ENCODE assay signal across 8 cellular contexts in genomic region chrX:78124304-78124703, GRCh38. TPM values are rescaled to one million over a fixed set of nuclear protein-coding genes. Genes with fewer than 3 reads are reported as not detected.
DNase-seq lines count a peak whose midpoint lies in the region; ATAC-seq, FAIRE-seq and TF ChIP-seq lines count a peak whose summit lies in the region.

No MANE protein-coding gene starts in this region.

- H3K9me3 Mint-ChIP-seq in activated CD4-positive, alpha-beta memory T cell treated with anti-CD3 and anti-CD28 coated beads for 36 hours, result no peaks in the 10 kb centered on the region
- H3K9me3 Mint-ChIP-seq in activated CD4-positive, alpha-beta memory T cell treated with anti-CD3 and anti-CD28 coated beads, Interleukin-2, amount 10 ng/mL, durations not matched to agents 7 days and 5 days, result no peaks in the 10 kb centered on the region

- H3K27me3 Mint-ChIP-seq in activated CD4-positive, alpha-beta memory T cell treated with anti-CD3 and anti-CD28 coated beads for 36 hours, result no peaks in the 10 kb centered on the region
- H3K27me3 Mint-ChIP-seq in activated CD4-positive, alpha-beta memory T cell treated with anti-CD3 and anti-CD28 coated beads, Interleukin-2, amount 10 ng/mL, durations not matched to agents 7 days and 5 days, result no peaks in the 10 kb centered on the region

- H4K20me1 ChIP-seq in GM12878 (ENCODE audit: control insufficient read depth, insufficient read depth) (peaks cover 4% of the 10 kb centered on the region; the same call in 1 of the 2 replicates), osteoblast (ENCODE audit: insufficient read depth, low read length) (peaks cover 22% of the 10 kb centered on the region)

- H3K9ac ChIP-seq in GM12878 (ENCODE audit: control insufficient read depth, insufficient read depth, low read length), result no peak overlapping the region

- H3K27ac ChIP-seq in GM12878 (ENCODE audit: control insufficient read depth, insufficient read depth) (no peak overlapping the region), osteoblast (ENCODE audit: low read depth, low read length) (no peak overlapping the region)

- ATAC-seq in GM12878 (peak; percentile 70), mucosa of descending colon (no peak)

- TF ChIP-seq RAD21 in GM12878 (IDR thresholded peaks at IDR 0.05; ENCODE audit: insufficient read depth, low read depth, low read length), result peak; percentile 41; the same call in 1 of the 2 replicates

- POLR2A ChIA-PET in activated CD4-positive, alpha-beta memory T cell treated with anti-CD3 and anti-CD28 coated beads for 36 hours (lab: Charles Lee), result interaction anchor here (1.6 kb wide), 1 partner anchor 20 kb away, joined by 6 read pairs; the partner anchor contains the start of gene PGK1
- POLR2A ChIA-PET in activated CD4-positive, alpha-beta memory T cell treated with anti-CD3 and anti-CD28 coated beads, Interleukin-2, amount 10 ng/mL, durations not matched to agents 7 days and 5 days (lab: Charles Lee), result no interaction called here
- POLR2A ChIA-PET in GM12878 (lab: Charles Lee), result no interaction called here

- no peak overlapping the region for H3K4me3 Mint-ChIP-seq in activated CD4-positive, alpha-beta memory T cell treated with anti-CD3 and anti-CD28 coated beads for 36 hours
- no peak overlapping the region for H3K4me3 Mint-ChIP-seq in activated CD4-positive, alpha-beta memory T cell treated with anti-CD3 and anti-CD28 coated beads, Interleukin-2, amount 10 ng/mL, durations not matched to agents 7 days and 5 days

- BruUV-seq in GM12878 (replicated peaks; lab: Mats Ljungman, UMichigan), result no TSS peak

- H3K4me1 ChIP-seq in GM12878 (ENCODE audit: control insufficient read depth, insufficient read depth, low read length) (no peaks in the 10 kb centered on the region), osteoblast (ENCODE audit: insufficient read depth, low read length) (peaks cover 10% of the 10 kb centered on the region), mucosa of descending colon (ENCODE audit: low read depth) (no peaks in the 10 kb centered on the region)

- no peak for TF ChIP-seq EP300 in GM12878 (IDR thresholded peaks at IDR 0.05; ENCODE audit: borderline replicate concordance in 1 of 2, control insufficient read depth in 1 of 2, low read depth in 2 of 2, low read length in 2 of 2)

- H3K4me2 ChIP-seq in GM12878 (ENCODE audit: control insufficient read depth, insufficient read depth) (no peak overlapping the region), osteoblast (ENCODE audit: insufficient read depth, low read length) (no peak overlapping the region)

- CTCF ChIA-PET in activated CD4-positive, alpha-beta memory T cell treated with anti-CD3 and anti-CD28 coated beads for 36 hours (lab: Charles Lee), result no interaction called here
- CTCF ChIA-PET in activated CD4-positive, alpha-beta memory T cell treated with anti-CD3 and anti-CD28 coated beads, Interleukin-2, amount 10 ng/mL, durations not matched to agents 7 days and 5 days (lab: Charles Lee), result interaction anchor here (1.0 kb wide), 1 partner anchor 957 kb away, joined by 3 read pairs; no protein-coding TSS in a partner anchor
- CTCF ChIA-PET in GM12878 (lab: Yijun Ruan, JAX), result interaction anchor here (0.9 to 2.0 kb wide), 2 partner anchors 9 to 957 kb away, joined by 3 to 4 read pairs; no protein-coding TSS in a partner anchor

- H3K36me3 Mint-ChIP-seq in activated CD4-positive, alpha-beta memory T cell treated with anti-CD3 and anti-CD28 coated beads for 36 hours, result peaks cover 46% of the 10 kb centered on the region
- H3K36me3 Mint-ChIP-seq in activated CD4-positive, alpha-beta memory T cell treated with anti-CD3 and anti-CD28 coated beads, Interleukin-2, amount 10 ng/mL, durations not matched to agents 7 days and 5 days (ENCODE audit: low read depth), result peaks cover 74% of the 10 kb centered on the region

- SMC1A ChIA-PET in GM12878 (lab: Charles Lee; ENCODE audit: uncharacterized antibody, unreplicated experiment), result no interaction called here

- H3K36me3 ChIP-seq in GM12878 (ENCODE audit: control insufficient read depth in 2 of 2, insufficient read depth in 2 of 2, low read length in 1 of 2) (peaks cover 0 to 12% of the 10 kb centered on the region in 2 experiments; a peak in 3 of 4 replicates), osteoblast (ENCODE audit: insufficient read depth, low read length) (peaks cover 44% of the 10 kb centered on the region), mucosa of descending colon (ENCODE audit: low read depth) (no peaks in the 10 kb centered on the region)

- in situ Hi-C loops in GM12878 (cut with MboI), result no loop called here

- H3K79me2 ChIP-seq in GM12878 (ENCODE audit: control insufficient read depth, insufficient read depth, low read length) (peaks cover 17% of the 10 kb centered on the region), osteoblast (ENCODE audit: insufficient read depth, low read length) (peaks cover 3% of the 10 kb centered on the region)

- H3K27ac Mint-ChIP-seq in activated CD4-positive, alpha-beta memory T cell treated with anti-CD3 and anti-CD28 coated beads for 36 hours, result peak overlapping the region; percentile 42
- H3K27ac Mint-ChIP-seq in activated CD4-positive, alpha-beta memory T cell treated with anti-CD3 and anti-CD28 coated beads, Interleukin-2, amount 10 ng/mL, durations not matched to agents 7 days and 5 days, result no peak overlapping the region

- no peak overlapping the region for H2AFZ ChIP-seq in GM12878 (ENCODE audit: control insufficient read depth, low read depth, low read length)
- H2AFZ ChIP-seq in osteoblast (ENCODE audit: low read length), result no peak overlapping the region

- peaks cover 30% of the 10 kb centered on the region for H3K4me1 Mint-ChIP-seq in activated CD4-positive, alpha-beta memory T cell treated with anti-CD3 and anti-CD28 coated beads for 36 hours (ENCODE audit: low read depth)
- H3K4me1 Mint-ChIP-seq in activated CD4-positive, alpha-beta memory T cell treated with anti-CD3 and anti-CD28 coated beads, Interleukin-2, amount 10 ng/mL, durations not matched to agents 7 days and 5 days, result peaks cover 35% of the 10 kb centered on the region

- FAIRE-seq in HTR-8/SVneo (lab: Jason Lieb, UNC), result peak; percentile 52
- FAIRE-seq in GM12878 (lab: Jason Lieb, UNC), result no peak

- WGBS in GM12878 (ENCODE audit: insufficient coverage, insufficient replicate concordance, low lambda C conversion rate, missing lambda C conversion rate), result 23% methylated on average over 2 of the region's 2 CpGs

- intact Hi-C loops in activated CD4-positive, alpha-beta memory T cell treated with anti-CD3 and anti-CD28 coated beads for 36 hours (cut with micrococcal nuclease), result no loop called here
- intact Hi-C loops in GM12878 (cut with micrococcal nuclease; ENCODE audit: unreplicated experiment), result no loop called here
- intact Hi-C loops in mucosa of descending colon (cut with DNase I, micrococcal nuclease), result no loop called here

- H3K27me3 ChIP-seq in GM12878 (replicated peaks in 1 of 2; ENCODE audit: control insufficient read depth in 2 of 2, insufficient read depth in 2 of 2, low read length in 1 of 2) (no peaks in the 10 kb centered on the region), osteoblast (ENCODE audit: insufficient read depth, low read length) (no peaks in the 10 kb centered on the region)

- no peak overlapping the region for H3K4me3 ChIP-seq in GM12878
- no peak overlapping the region for H3K4me3 ChIP-seq in osteoblast (ENCODE audit: insufficient read depth, low read length)
- no peak overlapping the region for H3K4me3 ChIP-seq in mucosa of descending colon

- RAD21 ChIA-PET in GM12878 (lab: Charles Lee; ENCODE audit: unreplicated experiment), result no interaction called here

- no peaks in the 10 kb centered on the region for H3K9me3 ChIP-seq in GM12878 (replicated peaks; ENCODE audit: control insufficient read depth, insufficient read depth, low read length)
- no peaks in the 10 kb centered on the region for H3K9me3 ChIP-seq in osteoblast (ENCODE audit: low read depth, low read length)
- no peaks in the 10 kb centered on the region for H3K9me3 ChIP-seq in mucosa of descending colon

- peak; percentile 10 to 30 (median 27); a peak in 2 of 6 replicates for TF ChIP-seq CTCF in GM12878 (IDR thresholded peaks at IDR 0.05 in 2 of 3, conservative IDR thresholded peaks at IDR 0.05 in 1 of 3; ENCODE audit: control insufficient read depth in 2 of 3, extremely low read depth in 1 of 3, insufficient read depth in 1 of 3, low read depth in 3 of 3, low read length in 3 of 3)
- TF ChIP-seq CTCF in osteoblast (IDR thresholded peaks at IDR 0.05; ENCODE audit: extremely low read depth, low read depth, low read length), result peak; percentile 38
- no peak for TF ChIP-seq CTCF in mucosa of descending colon (IDR thresholded peaks at IDR 0.05)

- no peak for TF ChIP-seq POLR2A in GM12878 (IDR thresholded peaks at IDR 0.05; ENCODE audit: low read depth, low read length)

- DNase-seq in activated CD4-positive, alpha-beta memory T cell treated with anti-CD3 and anti-CD28 coated beads for 36 hours, result no peak
- DNase-seq in activated CD4-positive, alpha-beta memory T cell treated with anti-CD3 and anti-CD28 coated beads, Interleukin-2, amount 10 ng/mL, durations not matched to agents 7 days and 5 days, result no peak
- DNase-seq in HTR-8/SVneo (ENCODE audit: insufficient read length, low spot score), result no peak
- no peak for DNase-seq in GM12878 (ENCODE audit: low read depth, low spot score)
- peak; percentile 9 for DNase-seq in osteoblast (ENCODE audit: insufficient read length, low spot score, missing footprints)
- DNase-seq in occipital lobe (lab: John Stamatoyannopoulos, UW), result no peak
- DNase-seq in mucosa of descending colon, result no peak
- DNase-seq in ecto neural progenitor cell (ENCODE audit: low spot score), result no peak

RNA-seq across cellular contexts. Expression of gene TAF9B, which starts 15.1 kb away (rescaled TPM):
- 10 to 100 TPM; 23.0 TPM for total RNA-seq in activated CD4-positive, alpha-beta memory T cell treated with anti-CD3 and anti-CD28 coated beads for 36 hours
- total RNA-seq in activated CD4-positive, alpha-beta memory T cell treated with anti-CD3 and anti-CD28 coated beads, Interleukin-2, amount 10 ng/mL, durations not matched to agents 7 days and 5 days, result 10 to 100 TPM; 18.0 to 18.8 TPM
- 3.3 and 4.0 TPM in 2 replicates for total RNA-seq in GM12878 (2013; cell fraction: nucleolus; rRNA removed)
- total RNA-seq in GM12878 (2014; rRNA removed) (22.6 and 29.5 TPM in 2 replicates), GM12878 (2014; rRNA removed; fragmentation: Illumina TruSeq; extraction: Trizol) (23.3 and 23.7 TPM in 2 replicates), GM12878 (2021) (14.9 and 15.4 TPM in 2 replicates), osteoblast (20.3 and 23.3 TPM in 2 replicates), occipital lobe (46.3 TPM), mucosa of descending colon (10 to 100 TPM in 1 of 3 donors, 1 to 10 TPM in 2; 3.3 to 17.7 (median 8.5) TPM)
- 3.6 TPM for polyA plus RNA-seq in GM12878 (2011; ENCODE audit: low read depth)
- polyA plus RNA-seq in GM12878 (2011; rRNA removed) (22.0 and 26.7 TPM in 2 replicates), GM12878 (2014; fragmentation: Illumina TruSeq; extraction: Trizol) (28.9 and 40.5 TPM in 2 replicates), GM12878 (2014; fragmentation: Nextera tagmentation; extraction: Ambion mirVana) (10 to 100 TPM; 19.0 to 20.8 TPM), GM12878 (2014; rRNA removed) (15.4 and 15.7 TPM in 2 replicates), GM12878 (2016; fragmentation: Nextera tagmentation; extraction: Ambion mirVana) (10 to 100 TPM; 41.5 to 42.5 TPM)
- 10.3 and 11.7 TPM in 2 replicates for polyA plus RNA-seq in GM12878 (2011; cell fraction: cytosol; rRNA removed)
- polyA plus RNA-seq in GM12878 (2011; cell fraction: nucleus; rRNA removed), result 3.8 and 6.7 TPM in 2 replicates
- 8.0 and 10.2 TPM in 2 replicates for polyA plus RNA-seq in GM12878 (2012)
- polyA minus RNA-seq in GM12878 (2011; rRNA and poly(A)+ RNA removed), result 10.9 and 15.5 TPM in 2 replicates
- 4.1 and 6.1 TPM in 2 replicates for polyA minus RNA-seq in GM12878 (2011; cell fraction: cytosol; rRNA and poly(A)+ RNA removed)
- polyA minus RNA-seq in GM12878 (2011; cell fraction: nucleus; rRNA and poly(A)+ RNA removed), result 1.3 and 4.0 TPM in 2 replicates

RNA-seq across cellular contexts. Expression of gene PGK1, which starts 20.3 kb away (rescaled TPM):
- total RNA-seq in activated CD4-positive, alpha-beta memory T cell treated with anti-CD3 and anti-CD28 coated beads for 36 hours, result 100 to 1,000 TPM; 908 to 924 TPM
- total RNA-seq in activated CD4-positive, alpha-beta memory T cell treated with anti-CD3 and anti-CD28 coated beads, Interleukin-2, amount 10 ng/mL, durations not matched to agents 7 days and 5 days, result 1,000 to 10,000 TPM; 1,048 to 1,050 TPM
- 507 and 514 TPM in 2 replicates for total RNA-seq in GM12878 (2013; cell fraction: nucleolus; rRNA removed)
- total RNA-seq in GM12878 (2014; rRNA removed), result 370 and 422 TPM in 2 replicates
- 418 and 420 TPM in 2 replicates for total RNA-seq in GM12878 (2014; rRNA removed; fragmentation: Illumina TruSeq; extraction: Trizol)
- total RNA-seq in GM12878 (2021), result 626 and 628 TPM in 2 replicates
- 983 TPM for polyA plus RNA-seq in GM12878 (2011; ENCODE audit: low read depth)
- polyA plus RNA-seq in GM12878 (2011; rRNA removed), result 1,825 and 2,395 TPM in 2 replicates
- 1,022 and 1,340 TPM in 2 replicates for polyA plus RNA-seq in GM12878 (2011; cell fraction: cytosol; rRNA removed)
- polyA plus RNA-seq in GM12878 (2011; cell fraction: nucleus; rRNA removed), result 734 and 1,181 TPM in 2 replicates
- 837 and 1,058 TPM in 2 replicates for polyA plus RNA-seq in GM12878 (2012)
- 554 and 619 TPM in 2 replicates for polyA plus RNA-seq in GM12878 (2014; fragmentation: Illumina TruSeq; extraction: Trizol)
- polyA plus RNA-seq in GM12878 (2014; fragmentation: Nextera tagmentation; extraction: Ambion mirVana), result 100 to 1,000 TPM; 633 to 835 TPM
- polyA plus RNA-seq in GM12878 (2014; rRNA removed), result 453 and 454 TPM in 2 replicates
- polyA plus RNA-seq in GM12878 (2016; fragmentation: Nextera tagmentation; extraction: Ambion mirVana), result 100 to 1,000 TPM; 632 to 679 TPM
- 806 and 843 TPM in 2 replicates for polyA minus RNA-seq in GM12878 (2011; rRNA and poly(A)+ RNA removed)
- polyA minus RNA-seq in GM12878 (2011; cell fraction: cytosol; rRNA and poly(A)+ RNA removed), result 247 and 251 TPM in 2 replicates
- polyA minus RNA-seq in GM12878 (2011; cell fraction: nucleus; rRNA and poly(A)+ RNA removed), result 164 and 183 TPM in 2 replicates
- total RNA-seq in osteoblast, result 126 and 206 TPM in 2 replicates
- total RNA-seq in occipital lobe, result 90.8 TPM
- 100 to 1,000 TPM; 236 to 369 (median 310) TPM for total RNA-seq in mucosa of descending colon
